ENCODE assay signal across 1 cellular context in the genomic region with DNA sequence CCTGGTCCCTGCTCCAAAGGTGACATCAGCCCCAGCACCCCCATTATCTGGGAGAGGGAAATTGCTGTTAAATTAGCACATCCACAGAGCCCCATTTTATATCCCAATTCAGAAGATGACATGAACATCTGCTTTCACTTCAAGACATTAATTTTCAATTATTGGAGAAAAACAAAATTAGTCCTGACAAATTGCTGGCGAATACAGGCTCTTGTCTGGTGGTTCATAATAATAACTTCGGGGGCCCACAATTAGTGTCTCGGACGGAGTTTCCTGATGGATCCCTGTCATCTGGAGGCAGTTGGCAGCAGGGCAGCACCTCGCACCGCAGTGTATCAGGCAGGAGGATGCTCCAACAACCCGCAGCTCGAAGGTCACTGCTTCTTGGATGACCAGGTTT.
TF ChIP-seq lines count a peak whose summit lies in the region.

No MANE protein-coding gene starts in this region.

TF ChIP-seq in neural cell, 6 proteins besides CTCF, POLR2A, EP300 and RAD21 (continued from another document):
- no peak for TF ChIP-seq REST (IDR thresholded peaks at IDR 0.05; ENCODE audit: borderline replicate concordance)
TF ChIP-seq in neural cell: peak in this region for 0.
